Comparison of ENCODE assay signal across 1 cellular context in the genomic region with DNA sequence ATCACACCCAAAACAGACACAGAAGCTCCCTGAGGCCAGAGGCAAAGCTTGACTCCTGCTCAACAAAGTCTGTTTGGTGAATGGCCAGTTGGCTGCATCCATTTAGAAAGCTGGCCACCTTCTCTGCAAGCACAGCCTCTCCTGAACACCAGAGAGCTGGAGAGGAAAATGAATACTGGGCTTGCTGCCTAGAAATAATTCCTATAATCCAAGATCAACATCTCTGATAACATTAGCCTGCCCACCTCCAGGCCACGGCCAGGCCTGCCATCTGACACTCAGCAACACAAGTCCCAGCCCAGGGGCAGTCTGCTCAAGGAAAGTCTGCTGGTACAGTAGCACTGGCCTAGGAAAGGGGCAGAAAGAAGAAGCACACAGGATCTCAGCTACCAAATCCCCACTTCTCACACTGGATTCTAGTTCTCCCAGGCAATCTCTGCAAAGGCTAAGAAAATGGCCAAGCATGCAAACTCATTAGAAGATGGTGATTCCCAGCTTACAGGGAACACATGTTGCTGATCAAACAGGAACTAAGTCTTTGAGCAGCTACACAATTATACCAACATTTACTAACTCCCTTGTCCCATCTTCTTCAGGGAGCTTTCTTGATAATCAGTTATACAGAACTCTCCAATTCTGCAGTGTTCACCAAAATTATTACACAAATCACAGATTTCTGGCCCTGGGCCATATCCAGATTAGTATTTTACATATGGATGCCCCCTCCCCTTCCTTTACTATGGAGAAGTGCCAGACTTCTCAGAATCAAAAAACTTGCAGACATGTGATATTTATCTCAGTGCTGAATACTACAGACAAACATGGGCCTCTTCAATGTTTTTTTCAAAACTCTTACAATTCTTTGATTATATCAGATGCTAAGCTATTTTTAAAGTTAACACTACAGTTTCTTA.
A peak's percentile ranks its signal among the peaks of the same experiment; 100 is the strongest.
TF ChIP-seq lines count a peak whose summit lies in the region.

No MANE protein-coding gene starts in this region.

TF ChIP-seq in SK-N-SH, 30 proteins besides CTCF, POLR2A, EP300 and RAD21 (continued from another document):
- TF ChIP-seq, protein P1, sequence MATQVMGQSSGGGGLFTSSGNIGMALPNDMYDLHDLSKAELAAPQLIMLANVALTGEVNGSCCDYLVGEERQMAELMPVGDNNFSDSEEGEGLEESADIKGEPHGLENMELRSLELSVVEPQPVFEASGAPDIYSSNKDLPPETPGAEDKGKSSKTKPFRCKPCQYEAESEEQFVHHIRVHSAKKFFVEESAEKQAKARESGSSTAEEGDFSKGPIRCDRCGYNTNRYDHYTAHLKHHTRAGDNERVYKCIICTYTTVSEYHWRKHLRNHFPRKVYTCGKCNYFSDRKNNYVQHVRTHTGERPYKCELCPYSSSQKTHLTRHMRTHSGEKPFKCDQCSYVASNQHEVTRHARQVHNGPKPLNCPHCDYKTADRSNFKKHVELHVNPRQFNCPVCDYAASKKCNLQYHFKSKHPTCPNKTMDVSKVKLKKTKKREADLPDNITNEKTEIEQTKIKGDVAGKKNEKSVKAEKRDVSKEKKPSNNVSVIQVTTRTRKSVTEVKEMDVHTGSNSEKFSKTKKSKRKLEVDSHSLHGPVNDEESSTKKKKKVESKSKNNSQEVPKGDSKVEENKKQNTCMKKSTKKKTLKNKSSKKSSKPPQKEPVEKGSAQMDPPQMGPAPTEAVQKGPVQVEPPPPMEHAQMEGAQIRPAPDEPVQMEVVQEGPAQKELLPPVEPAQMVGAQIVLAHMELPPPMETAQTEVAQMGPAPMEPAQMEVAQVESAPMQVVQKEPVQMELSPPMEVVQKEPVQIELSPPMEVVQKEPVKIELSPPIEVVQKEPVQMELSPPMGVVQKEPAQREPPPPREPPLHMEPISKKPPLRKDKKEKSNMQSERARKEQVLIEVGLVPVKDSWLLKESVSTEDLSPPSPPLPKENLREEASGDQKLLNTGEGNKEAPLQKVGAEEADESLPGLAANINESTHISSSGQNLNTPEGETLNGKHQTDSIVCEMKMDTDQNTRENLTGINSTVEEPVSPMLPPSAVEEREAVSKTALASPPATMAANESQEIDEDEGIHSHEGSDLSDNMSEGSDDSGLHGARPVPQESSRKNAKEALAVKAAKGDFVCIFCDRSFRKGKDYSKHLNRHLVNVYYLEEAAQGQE (IDR thresholded peaks at IDR 0.05; ENCODE audit: low read depth, low read length) = peak; percentile 14; the same call in 1 of the 2 replicates
- TF ChIP-seq, protein P2, sequence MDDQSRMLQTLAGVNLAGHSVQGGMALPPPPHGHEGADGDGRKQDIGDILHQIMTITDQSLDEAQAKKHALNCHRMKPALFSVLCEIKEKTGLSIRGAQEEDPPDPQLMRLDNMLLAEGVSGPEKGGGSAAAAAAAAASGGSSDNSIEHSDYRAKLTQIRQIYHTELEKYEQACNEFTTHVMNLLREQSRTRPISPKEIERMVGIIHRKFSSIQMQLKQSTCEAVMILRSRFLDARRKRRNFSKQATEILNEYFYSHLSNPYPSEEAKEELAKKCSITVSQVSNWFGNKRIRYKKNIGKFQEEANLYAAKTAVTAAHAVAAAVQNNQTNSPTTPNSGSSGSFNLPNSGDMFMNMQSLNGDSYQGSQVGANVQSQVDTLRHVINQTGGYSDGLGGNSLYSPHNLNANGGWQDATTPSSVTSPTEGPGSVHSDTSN (IDR thresholded peaks at IDR 0.05) = peak; percentile 65
- TF ChIP-seq, protein P3, sequence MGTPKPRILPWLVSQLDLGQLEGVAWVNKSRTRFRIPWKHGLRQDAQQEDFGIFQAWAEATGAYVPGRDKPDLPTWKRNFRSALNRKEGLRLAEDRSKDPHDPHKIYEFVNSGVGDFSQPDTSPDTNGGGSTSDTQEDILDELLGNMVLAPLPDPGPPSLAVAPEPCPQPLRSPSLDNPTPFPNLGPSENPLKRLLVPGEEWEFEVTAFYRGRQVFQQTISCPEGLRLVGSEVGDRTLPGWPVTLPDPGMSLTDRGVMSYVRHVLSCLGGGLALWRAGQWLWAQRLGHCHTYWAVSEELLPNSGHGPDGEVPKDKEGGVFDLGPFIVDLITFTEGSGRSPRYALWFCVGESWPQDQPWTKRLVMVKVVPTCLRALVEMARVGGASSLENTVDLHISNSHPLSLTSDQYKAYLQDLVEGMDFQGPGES (IDR thresholded peaks at IDR 0.05; ENCODE audit: low read depth, low read length) = no peak
- TF ChIP-seq SIN3A (IDR thresholded peaks at IDR 0.05; ENCODE audit: borderline replicate concordance, low read depth, low read length) (no peak), TEAD4 (IDR thresholded peaks at IDR 0.05; ENCODE audit: borderline replicate concordance, insufficient read depth) (peak; percentile 56; the same call in 1 of the 2 replicates), MEF2A (IDR thresholded peaks at IDR 0.05; ENCODE audit: borderline replicate concordance, low read depth) (no peak), MXI1 (IDR thresholded peaks at IDR 0.05; ENCODE audit: low read depth, low read length) (peak; percentile 87), NFIC (IDR thresholded peaks at IDR 0.05; ENCODE audit: borderline replicate concordance) (peak; percentile 91), ELF1 (IDR thresholded peaks at IDR 0.05) (no peak), YY1 (IDR thresholded peaks at IDR 0.05; ENCODE audit: low read depth) (0 out of 2 replicates have a peak, but pooled peaks have one; percentile 6), TCF12 (IDR thresholded peaks at IDR 0.05) (peak; percentile 88), FOXJ3 (CRISPR knock-in tag; IDR thresholded peaks at IDR 0.05) (peak; percentile 92), TAF1 (IDR thresholded peaks at IDR 0.05; ENCODE audit: borderline replicate concordance, low read depth, low read length) (no peak)
- TF ChIP-seq, protein P4, sequence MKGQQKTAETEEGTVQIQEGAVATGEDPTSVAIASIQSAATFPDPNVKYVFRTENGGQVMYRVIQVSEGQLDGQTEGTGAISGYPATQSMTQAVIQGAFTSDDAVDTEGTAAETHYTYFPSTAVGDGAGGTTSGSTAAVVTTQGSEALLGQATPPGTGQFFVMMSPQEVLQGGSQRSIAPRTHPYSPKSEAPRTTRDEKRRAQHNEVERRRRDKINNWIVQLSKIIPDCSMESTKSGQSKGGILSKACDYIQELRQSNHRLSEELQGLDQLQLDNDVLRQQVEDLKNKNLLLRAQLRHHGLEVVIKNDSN (IDR thresholded peaks at IDR 0.05; ENCODE audit: borderline replicate concordance, low read depth) = no peak
- TF ChIP-seq, protein P5, sequence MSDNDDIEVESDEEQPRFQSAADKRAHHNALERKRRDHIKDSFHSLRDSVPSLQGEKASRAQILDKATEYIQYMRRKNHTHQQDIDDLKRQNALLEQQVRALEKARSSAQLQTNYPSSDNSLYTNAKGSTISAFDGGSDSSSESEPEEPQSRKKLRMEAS (IDR thresholded peaks at IDR 0.05; ENCODE audit: low read depth) = 0 out of 2 replicates have a peak, but pooled peaks have one; percentile 40
